ENCODE assay signal across 7 cellular contexts in genomic region chr2:112566508-112566907, GRCh38. TPM values are rescaled to one million over a fixed set of nuclear protein-coding genes. Genes with fewer than 3 reads are reported as not detected.
A peak's percentile ranks its signal among the peaks of the same experiment; 100 is the strongest.
DNase-seq lines count a peak whose midpoint lies in the region; ATAC-seq lines count a peak whose summit lies in the region.
"Not testable (repeated sequence)": the region's sequence is repeated elsewhere in the genome, so short reads cannot be mapped to it uniquely, and the experiment has no call there.

No MANE protein-coding gene starts in this region.

- intact Hi-C loops in activated T-helper 2 cell treated with anti-CD3 and anti-CD28 coated beads, Interferon-gamma antibody, Interleukin-2, Interleukin-4, amounts not matched to agents 10 μg/mL and 5 μg/mL and 100 μg/mL, durations not matched to agents 14 hours and 24 hours and 36 hours (cut with micrococcal nuclease): not testable (repeated sequence)

- not testable (repeated sequence) for DNase-seq in activated T-helper 2 cell treated with anti-CD3 and anti-CD28 coated beads, Interferon-gamma antibody, Interleukin-2, Interleukin-4, amounts not matched to agents 10 μg/mL and 5 μg/mL and 100 μg/mL, durations not matched to agents 14 hours and 24 hours and 36 hours (ENCODE audit: low spot score)

- peaks cover 11% of the 10 kb centered on the region for H3K4me1 Mint-ChIP-seq in activated T-helper 2 cell treated with anti-CD3 and anti-CD28 coated beads, Interferon-gamma antibody, Interleukin-2, Interleukin-4, amounts not matched to agents 10 μg/mL and 5 μg/mL and 100 μg/mL, durations not matched to agents 14 hours and 24 hours and 36 hours (ENCODE audit: low read depth)

- H3K4me3 Mint-ChIP-seq in activated T-helper 2 cell treated with anti-CD3 and anti-CD28 coated beads, Interferon-gamma antibody, Interleukin-2, Interleukin-4, amounts not matched to agents 10 μg/mL and 5 μg/mL and 100 μg/mL, durations not matched to agents 14 hours and 24 hours and 36 hours (ENCODE audit: low read depth): not testable (repeated sequence)

- H3K36me3 Mint-ChIP-seq in activated T-helper 2 cell treated with anti-CD3 and anti-CD28 coated beads, Interferon-gamma antibody, Interleukin-2, Interleukin-4, amounts not matched to agents 10 μg/mL and 5 μg/mL and 100 μg/mL, durations not matched to agents 14 hours and 24 hours and 36 hours (ENCODE audit: low read depth): peaks cover 86% of the 10 kb centered on the region

- H3K27ac Mint-ChIP-seq in activated T-helper 2 cell treated with anti-CD3 and anti-CD28 coated beads, Interferon-gamma antibody, Interleukin-2, Interleukin-4, amounts not matched to agents 10 μg/mL and 5 μg/mL and 100 μg/mL, durations not matched to agents 14 hours and 24 hours and 36 hours: peak overlapping the region; percentile 60

- not testable (repeated sequence) for H3K27me3 Mint-ChIP-seq in activated T-helper 2 cell treated with anti-CD3 and anti-CD28 coated beads, Interferon-gamma antibody, Interleukin-2, Interleukin-4, amounts not matched to agents 10 μg/mL and 5 μg/mL and 100 μg/mL, durations not matched to agents 14 hours and 24 hours and 36 hours (ENCODE audit: low read depth)

- ATAC-seq in GM18870 (IDR thresholded peaks at IDR 0.05; ENCODE audit: unreplicated experiment) (peak; percentile 35), GM19463 (IDR thresholded peaks at IDR 0.05; ENCODE audit: unreplicated experiment) (peak; percentile 39), GM21825 (IDR thresholded peaks at IDR 0.05; ENCODE audit: unreplicated experiment) (peak; percentile 18), HG02938 (IDR thresholded peaks at IDR 0.05; ENCODE audit: unreplicated experiment) (peak; percentile 17), HG03139 (IDR thresholded peaks at IDR 0.05; ENCODE audit: unreplicated experiment) (peak; percentile 18), HG03571 (IDR thresholded peaks at IDR 0.05; ENCODE audit: unreplicated experiment) (peak; percentile 33)

- H3K9me3 Mint-ChIP-seq in activated T-helper 2 cell treated with anti-CD3 and anti-CD28 coated beads, Interferon-gamma antibody, Interleukin-2, Interleukin-4, amounts not matched to agents 10 μg/mL and 5 μg/mL and 100 μg/mL, durations not matched to agents 14 hours and 24 hours and 36 hours: not testable (repeated sequence)

RNA-seq across cellular contexts. Expression of gene CHCHD5, which starts 17.9 kb away (rescaled TPM):
- 36.7 and 39.6 TPM in 2 replicates for total RNA-seq in activated T-helper 2 cell treated with anti-CD3 and anti-CD28 coated beads, Interferon-gamma antibody, Interleukin-2, Interleukin-4, amounts not matched to agents 10 μg/mL and 5 μg/mL and 100 μg/mL, durations not matched to agents 14 hours and 24 hours and 36 hours

RNA-seq across cellular contexts. Expression of gene POLR1B, which starts 24.2 kb away (rescaled TPM):
- 58.0 and 68.2 TPM in 2 replicates for total RNA-seq in activated T-helper 2 cell treated with anti-CD3 and anti-CD28 coated beads, Interferon-gamma antibody, Interleukin-2, Interleukin-4, amounts not matched to agents 10 μg/mL and 5 μg/mL and 100 μg/mL, durations not matched to agents 14 hours and 24 hours and 36 hours
